ENCODE assay signal across 24 cellular contexts in the genomic region with DNA sequence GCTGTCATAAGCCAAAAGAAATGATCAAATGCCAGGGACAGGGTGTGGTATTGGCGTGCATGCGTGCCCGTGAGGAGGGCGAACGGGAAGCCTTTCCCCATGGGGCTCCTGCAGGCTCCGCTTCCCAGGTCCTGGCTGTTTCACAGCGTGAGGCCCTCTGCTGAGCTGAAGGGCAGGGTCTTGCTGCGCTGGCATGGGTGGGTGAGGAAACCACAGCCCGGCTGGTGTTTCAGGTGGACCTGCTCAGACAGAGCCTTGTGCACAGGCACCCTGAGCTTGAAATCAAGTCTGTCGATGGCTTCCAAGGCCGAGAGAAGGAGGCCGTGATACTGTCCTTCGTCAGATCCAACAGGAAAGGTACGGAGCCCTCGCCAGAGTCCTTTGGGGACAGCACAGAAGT. TPM values are rescaled to one million over a fixed set of nuclear protein-coding genes. Genes with fewer than 3 reads are reported as not detected.
"Had no signal": no experiment of that assay in that cellular context is flagged by ENCODE, and none has a peak within 500 bp of the region (broad histone marks: within the 10 kb centered on the region; RNA-seq: fewer than 3 reads in every experiment).

No MANE protein-coding gene starts in this region.

- H3K27me3 Mint-ChIP-seq: central memory CD8-positive, alpha-beta T cell; dendritic cell treated with granulocyte-macrophage colony-stimulating factor and Interleukin-4, amounts not matched to agents 40 ng/mL and 50 ng/mL, for 4 days; effector memory CD8-positive, alpha-beta T cell; memory B cell; naive thymus-derived CD4-positive, alpha-beta T cell had no signal

- H3K27ac Mint-ChIP-seq: dendritic cell treated with granulocyte-macrophage colony-stimulating factor and Interleukin-4, amounts not matched to agents 40 ng/mL and 50 ng/mL, for 4 days; effector memory CD8-positive, alpha-beta T cell; memory B cell; mesothelial cell of epicardium; nephron progenitor cell had no signal

- H3K9me3 ChIP-seq: esophagus squamous epithelium, heart left ventricle, left lung, lower lobe of right lung, right atrium auricular region, suprapubic skin, thyroid gland, upper lobe of left lung, uterus had no signal

- H3K4me1 Mint-ChIP-seq: central memory CD8-positive, alpha-beta T cell; memory B cell; mesothelial cell of epicardium; nephron progenitor cell had no signal

- H3K4me3 ChIP-seq: esophagus squamous epithelium, heart left ventricle, left lung, lower lobe of right lung, right atrium auricular region, suprapubic skin, thyroid gland, upper lobe of left lung, uterus had no signal

- H3K4me1 ChIP-seq: esophagus squamous epithelium, foreskin keratinocyte, heart left ventricle, left lung, lower lobe of right lung, right atrium auricular region, suprapubic skin, thyroid gland, upper lobe of left lung, uterus had no signal

- H3K27ac ChIP-seq: epithelial cell of prostate, esophagus squamous epithelium, foreskin keratinocyte, left lung, lower lobe of right lung, right atrium auricular region, suprapubic skin, thyroid gland, upper lobe of left lung had no signal

- H3K9me3 Mint-ChIP-seq: central memory CD8-positive, alpha-beta T cell; dendritic cell treated with granulocyte-macrophage colony-stimulating factor and Interleukin-4, amounts not matched to agents 40 ng/mL and 50 ng/mL, for 4 days; effector memory CD8-positive, alpha-beta T cell; memory B cell; mesothelial cell of epicardium; naive thymus-derived CD4-positive, alpha-beta T cell; nephron progenitor cell had no signal

- DNase-seq: effector memory CD8-positive, alpha-beta T cell; esophagus squamous epithelium; foreskin keratinocyte; hypothalamus; left lung; lower lobe of right lung; naive thymus-derived CD4-positive, alpha-beta T cell; nephron progenitor cell; small intestine; stimulated activated CD4-positive, alpha-beta T cell treated with anti-CD3 and anti-CD28 coated beads, Interleukin-2, amount 100 ng/mL, for 48 hours; stimulated activated naive CD4-positive, alpha-beta T cell treated with Interleukin-2 at 50 U/mL for 16 hours; thyroid gland; uterus had no signal

- H3K36me3 ChIP-seq: uterus had no signal

- H3K27me3 ChIP-seq: esophagus squamous epithelium, foreskin keratinocyte, heart left ventricle, left lung, right atrium auricular region, suprapubic skin, thyroid gland, upper lobe of left lung, uterus had no signal

- ATAC-seq: effector memory CD8-positive, alpha-beta T cell; foreskin keratinocyte; heart left ventricle; left lung; lower lobe of right lung; naive thymus-derived CD4-positive, alpha-beta T cell had no signal

- H3K4me3 Mint-ChIP-seq: central memory CD8-positive, alpha-beta T cell; dendritic cell treated with granulocyte-macrophage colony-stimulating factor and Interleukin-4, amounts not matched to agents 40 ng/mL and 50 ng/mL, for 4 days; effector memory CD8-positive, alpha-beta T cell; memory B cell; mesothelial cell of epicardium; naive thymus-derived CD4-positive, alpha-beta T cell; nephron progenitor cell had no signal

RNA-seq across cellular contexts. Expression of a gene that starts 45.7 kb away (rescaled TPM):
- total RNA-seq: esophagus squamous epithelium; foreskin keratinocyte; heart left ventricle; left lung; lower lobe of right lung; mesothelial cell of epicardium; naive thymus-derived CD4-positive, alpha-beta T cell; omental fat pad; pulmonary artery endothelial cell; right atrium auricular region; suprapubic skin; thyroid gland; upper lobe of left lung had no signal
